In the genomic region with DNA sequence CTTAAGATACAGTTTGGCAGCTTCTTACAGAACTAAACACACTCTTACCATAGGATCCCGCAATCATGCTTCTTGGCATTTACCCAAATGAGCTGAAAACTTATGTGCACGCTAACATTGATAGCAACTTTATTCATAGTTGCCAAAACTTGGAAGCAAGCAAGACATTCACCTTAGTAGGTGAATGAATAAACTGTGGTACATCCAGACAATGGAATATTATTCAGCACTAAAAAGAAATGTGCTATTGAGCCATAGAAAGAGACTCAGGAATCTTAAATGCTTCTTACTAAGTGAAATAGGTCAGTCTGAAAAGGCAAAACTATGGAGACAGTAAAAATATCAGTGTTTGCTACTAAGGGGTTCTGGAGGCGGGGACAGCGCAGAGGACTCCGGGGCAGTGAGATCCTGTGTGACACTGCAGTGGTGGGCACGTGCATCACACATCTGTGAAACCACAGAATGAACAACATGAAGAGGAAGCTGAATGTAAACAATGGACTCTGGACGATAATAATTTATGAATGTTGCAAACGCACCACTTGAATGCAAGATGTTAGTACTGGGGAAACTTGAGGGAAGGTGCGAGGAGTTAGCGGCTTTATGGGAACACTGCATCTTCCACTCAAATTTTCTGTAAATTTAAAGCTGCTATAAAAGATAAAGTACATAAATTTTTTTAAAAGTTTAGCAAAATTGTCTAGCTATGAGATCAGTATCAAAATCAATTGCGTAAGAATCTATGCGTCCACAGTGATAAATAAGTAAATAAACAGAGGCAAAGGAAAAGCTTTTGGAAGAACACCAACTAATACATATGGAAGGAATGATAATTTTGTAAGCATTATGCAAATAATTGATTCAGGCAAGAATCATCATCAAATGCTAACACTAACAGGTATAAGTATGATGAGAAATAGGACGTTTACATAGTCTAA, we compare ENCODE assay signal across 19 cellular contexts. TPM values are rescaled to one million over a fixed set of nuclear protein-coding genes. Genes with fewer than 3 reads are reported as not detected.
"Had no signal": no experiment of that assay in that cellular context is flagged by ENCODE, and none has a peak within 500 bp of the region (broad histone marks: within the 10 kb centered on the region; RNA-seq: fewer than 3 reads in every experiment).

No MANE protein-coding gene starts in this region.

- H3K9me3 ChIP-seq: adrenal gland, esophagus squamous epithelium, prostate gland, right atrium auricular region, thoracic aorta, upper lobe of left lung had no signal

- H3K27me3 Mint-ChIP-seq: activated CD4-positive, alpha-beta T cell treated with anti-CD3 and anti-CD28 coated beads, Interleukin-2, amount 10 ng/mL, durations not matched to agents 7 days and 5 days; effector memory CD8-positive, alpha-beta T cell had no signal

- H3K27me3 ChIP-seq: adrenal gland, esophagus squamous epithelium, neural progenitor cell, right atrium auricular region, upper lobe of left lung had no signal

- ATAC-seq: activated naive CD4-positive, alpha-beta T cell treated with anti-CD3 and anti-CD28 coated beads, Interleukin-2, amount 50 U/mL, for 72 hours; effector memory CD8-positive, alpha-beta T cell; stimulated activated effector memory CD8-positive, alpha-beta T cell treated with anti-CD3 and anti-CD28 coated beads, Interleukin-12 subunit alpha, Interleukin-12 subunit beta, amount 100 ng/mL, for 72 hours had no signal

- H3K4me1 ChIP-seq: adrenal gland, esophagus squamous epithelium, neural progenitor cell, prostate gland, right atrium auricular region had no signal

- H3K27ac Mint-ChIP-seq: activated CD4-positive, alpha-beta T cell treated with anti-CD3 and anti-CD28 coated beads, Interleukin-2, amount 10 ng/mL, durations not matched to agents 7 days and 5 days; neural progenitor cell; T-helper 1 cell treated with Interleukin-12 subunit alpha and Interleukin-12 subunit beta and Interleukin-4 antibody, amounts not matched to agents 30 μg/mL and 1 μg/mL, for 36 hours had no signal

- H3K4me3 ChIP-seq: adrenal gland, esophagus squamous epithelium, neural progenitor cell, prostate gland, right atrium auricular region, thoracic aorta, upper lobe of left lung had no signal

- DNase-seq: activated CD4-positive, alpha-beta T cell treated with anti-CD3 and anti-CD28 coated beads, Interleukin-2, amount 10 ng/mL, durations not matched to agents 7 days and 5 days; activated CD8-positive, alpha-beta memory T cell treated with anti-CD3 and anti-CD28 coated beads for 24 hours; activated gamma-delta T cell; effector memory CD8-positive, alpha-beta T cell; esophagus squamous epithelium; mammary epithelial cell; small intestine; stimulated activated CD4-positive, alpha-beta T cell treated with anti-CD3 and anti-CD28 coated beads, Interleukin-4, amount 100 ng/mL, for 1 hour; upper lobe of left lung had no signal

- H3K9me3 Mint-ChIP-seq: activated CD4-positive, alpha-beta T cell treated with anti-CD3 and anti-CD28 coated beads, Interleukin-2, amount 10 ng/mL, durations not matched to agents 7 days and 5 days; activated naive CD4-positive, alpha-beta T cell treated with anti-CD3 and anti-CD28 coated beads, Interleukin-2, amount 50 U/mL, for 72 hours; effector memory CD8-positive, alpha-beta T cell; neural progenitor cell; stimulated activated effector memory CD8-positive, alpha-beta T cell treated with anti-CD3 and anti-CD28 coated beads, Interleukin-12 subunit alpha, Interleukin-12 subunit beta, amount 100 ng/mL, for 72 hours; T-helper 1 cell treated with Interleukin-12 subunit alpha and Interleukin-12 subunit beta and Interleukin-4 antibody, amounts not matched to agents 30 μg/mL and 1 μg/mL, for 36 hours had no signal

- H3K27ac ChIP-seq: adrenal gland, esophagus squamous epithelium, neural progenitor cell, prostate gland, right atrium auricular region, thoracic aorta, upper lobe of left lung had no signal

- H3K4me1 Mint-ChIP-seq: activated CD4-positive, alpha-beta T cell treated with anti-CD3 and anti-CD28 coated beads, Interleukin-2, amount 10 ng/mL, durations not matched to agents 7 days and 5 days; neural progenitor cell; stimulated activated effector memory CD8-positive, alpha-beta T cell treated with anti-CD3 and anti-CD28 coated beads, Interleukin-12 subunit alpha, Interleukin-12 subunit beta, amount 100 ng/mL, for 72 hours had no signal

- H3K4me3 Mint-ChIP-seq: activated CD4-positive, alpha-beta T cell treated with anti-CD3 and anti-CD28 coated beads, Interleukin-2, amount 10 ng/mL, durations not matched to agents 7 days and 5 days; effector memory CD8-positive, alpha-beta T cell; neural progenitor cell; stimulated activated effector memory CD8-positive, alpha-beta T cell treated with anti-CD3 and anti-CD28 coated beads, Interleukin-12 subunit alpha, Interleukin-12 subunit beta, amount 100 ng/mL, for 72 hours; T-helper 1 cell treated with Interleukin-12 subunit alpha and Interleukin-12 subunit beta and Interleukin-4 antibody, amounts not matched to agents 30 μg/mL and 1 μg/mL, for 36 hours had no signal

RNA-seq across cellular contexts. Expression of gene FTCD, which starts 44.3 kb away (rescaled TPM):
- total RNA-seq: activated CD4-positive, alpha-beta T cell treated with anti-CD3 and anti-CD28 coated beads, Interleukin-2, amount 10 ng/mL, durations not matched to agents 7 days and 5 days; bronchial epithelial cell; dermis microvascular lymphatic vessel endothelial cell; esophagus squamous epithelium had no signal
